8 cellular contexts compared by ENCODE assay signal in genomic region chr12:117155278-117156060, GRCh38. TPM values are rescaled to one million over a fixed set of nuclear protein-coding genes. Genes with fewer than 3 reads are reported as not detected.
DNase-seq lines count a peak whose midpoint lies in the region; ATAC-seq and TF ChIP-seq lines count a peak whose summit lies in the region.

No MANE protein-coding gene starts in this region.

- H3K27ac Mint-ChIP-seq in chondrocyte (ENCODE audit: unreplicated experiment), result no peak overlapping the region
- no peak overlapping the region for H3K27ac Mint-ChIP-seq in mesothelial cell of epicardium

- ATAC-seq in HG02642 (IDR thresholded peaks at IDR 0.05; ENCODE audit: poor library complexity, unreplicated experiment) (peak; percentile 68), HG02840 (IDR thresholded peaks at IDR 0.05; ENCODE audit: low FRiP score, unreplicated experiment) (no peak)

- H3K36me3 Mint-ChIP-seq in chondrocyte (ENCODE audit: low read depth) (peaks cover 27% of the 10 kb centered on the region), mesothelial cell of epicardium (peaks cover 53% of the 10 kb centered on the region)

- H3K36me3 ChIP-seq in GM06990 (ENCODE audit: control insufficient read depth, insufficient read depth, low read length), result peaks cover 33% of the 10 kb centered on the region

- TF ChIP-seq CTCF in GM06990 (IDR thresholded peaks at IDR 0.05; ENCODE audit: insufficient read depth, low read length, poor library complexity, severe bottlenecking), result peak; percentile 94
- peak; percentile 78 for TF ChIP-seq CTCF in chondrocyte (IDR thresholded peaks at IDR 0.05)
- TF ChIP-seq CTCF in mesothelial cell of epicardium (IDR thresholded peaks at IDR 0.05; ENCODE audit: unreplicated experiment), result peak; percentile 83

- H3K4me3 ChIP-seq in GM06990 (replicated peaks; ENCODE audit: low read depth, low read length), result no peak overlapping the region

- DNase-seq in GM06990 (ENCODE audit: extremely low read depth, insufficient read length), result peak; percentile 83
- peak; percentile 60 to 61 for DNase-seq in NCI-H1930 (lab: John Stamatoyannopoulos, UW)
- peak; percentile 55 to 68 for DNase-seq in activated CD4-positive, alpha-beta T cell treated with anti-CD3 and anti-CD28 coated beads for 24 hours (ENCODE audit: low read depth in 2 of 2)
- DNase-seq in chondrocyte (ENCODE audit: low spot score), result no peak
- peak; percentile 38 to 77 for DNase-seq in mesothelial cell of epicardium (ENCODE audit: low spot score in 2 of 2, unreplicated experiment in 2 of 2)
- peak; percentile 22 to 55 for DNase-seq in stimulated activated CD8-positive, alpha-beta memory T cell treated with anti-CD3 and anti-CD28 coated beads, Interleukin-7, amount 100 ng/mL, for 1 hour (ENCODE audit: low read depth in 2 of 2)

- H3K4me1 Mint-ChIP-seq in chondrocyte (ENCODE audit: low read depth), result no peaks in the 10 kb centered on the region
- no peaks in the 10 kb centered on the region for H3K4me1 Mint-ChIP-seq in mesothelial cell of epicardium

- no peak overlapping the region for H3K4me3 Mint-ChIP-seq in chondrocyte (ENCODE audit: unreplicated experiment)
- H3K4me3 Mint-ChIP-seq in mesothelial cell of epicardium, result no peak overlapping the region

- no peaks in the 10 kb centered on the region for H3K27me3 ChIP-seq in GM06990 (replicated peaks; ENCODE audit: control insufficient read depth, insufficient read depth, low read length)

- H3K9me3 Mint-ChIP-seq in chondrocyte (ENCODE audit: low read depth) (no peaks in the 10 kb centered on the region), mesothelial cell of epicardium (no peaks in the 10 kb centered on the region)

- H3K27me3 Mint-ChIP-seq in chondrocyte (ENCODE audit: low read depth), result no peaks in the 10 kb centered on the region
- no peaks in the 10 kb centered on the region for H3K27me3 Mint-ChIP-seq in mesothelial cell of epicardium (ENCODE audit: low read depth)

RNA-seq across cellular contexts. Expression of gene FBXO21, which starts 34.8 kb away (rescaled TPM):
- total RNA-seq in chondrocyte, result 28.5 to 39.2 TPM (median 29.3 TPM) in 3 replicates
- total RNA-seq in mesothelial cell of epicardium, result 57.5 to 65.3 TPM (median 60.5 TPM) in 3 replicates

RNA-seq across cellular contexts. Expression of gene TESC, which starts 56.3 kb away (rescaled TPM):
- not detected in 3 replicates for total RNA-seq in chondrocyte
- total RNA-seq in mesothelial cell of epicardium, result not detected in 3 replicates
